ENCODE assay signal across 14 cellular contexts in genomic region chr20:419556-420168, GRCh38. TPM values are rescaled to one million over a fixed set of nuclear protein-coding genes. Genes with fewer than 3 reads are reported as not detected.
DNase-seq lines count a peak whose midpoint lies in the region; ATAC-seq, FAIRE-seq and TF ChIP-seq lines count a peak whose summit lies in the region.
"Had no signal": no experiment of that assay in that cellular context is flagged by ENCODE, and none has a peak within 500 bp of the region (broad histone marks: within the 10 kb centered on the region; RNA-seq: fewer than 3 reads in every experiment).

No MANE protein-coding gene starts in this region.

- H4K20me1 ChIP-seq in keratinocyte (ENCODE audit: control insufficient read depth, extremely low read depth, insufficient read depth, low read length) = peaks cover 7% of the 10 kb centered on the region
- no peaks in the 10 kb centered on the region for H4K20me1 ChIP-seq in MM.1S (ENCODE audit: insufficient read depth, low read length)
- H4K20me1 ChIP-seq in H9 (ENCODE audit: control insufficient read depth, insufficient read depth, insufficient read length) = no peaks in the 10 kb centered on the region

- 93% methylated on average over 12 to 29 of the region's 32 CpGs for WGBS in thyroid gland, 2 donors
- WGBS in H9 (ENCODE audit: extremely low coverage, insufficient read length, low lambda C conversion rate) = no CpG with 5 or more reads among the region's 32 CpGs

- dilution Hi-C loops in keratinocyte (cut with MboI; ENCODE audit: extremely low pct_ligation_motif_present, low sequenced_read_pairs) = no loop called here

- DNase-seq in COLO668 (lab: John Stamatoyannopoulos, UW; ENCODE audit: unreplicated experiment) (peak; percentile 98), NCI-H774 (lab: John Stamatoyannopoulos, UW) (peak; percentile 88), keratinocyte (ENCODE audit: low read depth, low spot score) (no peak), thyroid gland (no peak), MM.1S (no peak), H9 (no peak)
- DNase-seq: activated T-cell treated with anti-CD3 and anti-CD28 coated beads, Interleukin-2, amount 50 U/mL, for 48 hours; brain microvascular endothelial cell; CD4-positive, CD25-positive, alpha-beta regulatory T cell; hippocampal formation; sigmoid colon had no signal

- H2AK5ac ChIP-seq in H9 (ENCODE audit: insufficient read length, low read length) = no peak overlapping the region

- H3K4me1 Mint-ChIP-seq in IgD-negative memory B cell = peaks cover 2 to 10% (median 8%) of the 10 kb centered on the region in 3 donors
- no peaks in the 10 kb centered on the region for H3K4me1 Mint-ChIP-seq in H9

- intact Hi-C loops in thyroid gland (cut with DNase I) = no loop called here

- no peak overlapping the region for H3T11ph ChIP-seq in H9 (ENCODE audit: low read length)

- peaks cover 3% of the 10 kb centered on the region for H3K36me3 Mint-ChIP-seq in IgD-negative memory B cell
- H3K36me3 Mint-ChIP-seq in H9 (ENCODE audit: insufficient read depth in 1 of 3, low read depth in 3 of 3) = peaks cover 42 to 71% (median 55%) of the 10 kb centered on the region in 3 experiments

- H3K23me2 ChIP-seq in H9 (ENCODE audit: insufficient read length, low read depth, low read length, poor library complexity, severe bottlenecking) = no peaks in the 10 kb centered on the region

- no peak overlapping the region for H3K56ac ChIP-seq in H9 (ENCODE audit: insufficient read length, low read depth, low read length)

- H2BK20ac ChIP-seq in H9 (ENCODE audit: low read depth, low read length, poor library complexity, severe bottlenecking) = no peak overlapping the region

- no peaks in the 10 kb centered on the region for H3K9me2 ChIP-seq in MM.1S (replicated peaks; ENCODE audit: insufficient read depth, low read length)

- no peak overlapping the region for H2AFZ ChIP-seq in keratinocyte (ENCODE audit: control insufficient read depth, low read length)
- H2AFZ ChIP-seq in MM.1S (ENCODE audit: low read length) = no peak overlapping the region
- H2AFZ ChIP-seq in H9 (ENCODE audit: low read length) = no peak overlapping the region

- peaks cover 41 to 50% of the 10 kb centered on the region in 2 experiments for H3K36me3 ChIP-seq in keratinocyte (ENCODE audit: control insufficient read depth in 2 of 2, extremely low read depth in 1 of 2, insufficient read depth in 2 of 2, low read length in 2 of 2)
- peaks cover 31 to 45% of the 10 kb centered on the region in 2 donors for H3K36me3 ChIP-seq in thyroid gland
- H3K36me3 ChIP-seq in MM.1S (replicated peaks; ENCODE audit: insufficient read depth, low read length) = no peaks in the 10 kb centered on the region

- no peak for TF ChIP-seq POLR2A in thyroid gland (IDR thresholded peaks at IDR 0.05)

- H3K4me3 Mint-ChIP-seq in IgD-negative memory B cell (peak overlapping the region in 1 of 4 donors; percentile 52), H9 (no peak overlapping the region)
- H3K4me3 Mint-ChIP-seq: CD4-positive, CD25-positive, alpha-beta regulatory T cell had no signal

- no peak overlapping the region for H3K4me2 ChIP-seq in keratinocyte (ENCODE audit: control insufficient read depth, extremely low read depth, insufficient read depth, low read depth, low read length)
- no peak overlapping the region for H3K4me2 ChIP-seq in MM.1S (ENCODE audit: low read depth, low read length)
- no peak overlapping the region for H3K4me2 ChIP-seq in H9 (ENCODE audit: insufficient read depth, insufficient read length, low read length)

- no peak overlapping the region for H3K4me3 ChIP-seq in keratinocyte (ENCODE audit: control insufficient read depth in 2 of 3, extremely low read depth in 1 of 3, insufficient read depth in 2 of 3, low read depth in 1 of 3, low read length in 3 of 3)
- no peak overlapping the region for H3K4me3 ChIP-seq in thyroid gland (replicated peaks in 1 of 3)
- no peak overlapping the region for H3K4me3 ChIP-seq in MM.1S (ENCODE audit: low read length)
- H3K4me3 ChIP-seq: sigmoid colon had no signal

- H3K9me3 ChIP-seq in keratinocyte (ENCODE audit: control insufficient read depth, low read depth, low read length) (no peaks in the 10 kb centered on the region), thyroid gland (no peaks in the 10 kb centered on the region), MM.1S (replicated peaks; ENCODE audit: insufficient read depth, low read length) (no peaks in the 10 kb centered on the region), H9 (ENCODE audit: control insufficient read depth, low read depth, low read length) (no peaks in the 10 kb centered on the region)
- H3K9me3 ChIP-seq: sigmoid colon had no signal

- no peak overlapping the region for H3K23ac ChIP-seq in H9 (ENCODE audit: insufficient read length, low read depth, low read length)

- H3K4ac ChIP-seq in H9 (ENCODE audit: low read depth, low read length) = no peak overlapping the region

- no peak overlapping the region for H4K8ac ChIP-seq in H9 (replicated peaks; ENCODE audit: insufficient read length, low read depth, low read length)

- no peaks in the 10 kb centered on the region for H3K9me1 ChIP-seq in keratinocyte (ENCODE audit: control insufficient read depth, extremely low read depth, insufficient read depth, low read length)

- H3K18ac ChIP-seq in H9 (ENCODE audit: insufficient read length, low read depth, low read length) = no peak overlapping the region

- H2BK15ac ChIP-seq in H9 (ENCODE audit: low read depth, low read length) = no peak overlapping the region

- no peak for ATAC-seq in HG02798 (IDR thresholded peaks at IDR 0.05; ENCODE audit: poor library complexity, unreplicated experiment)

- H4K5ac ChIP-seq in H9 (ENCODE audit: insufficient read length, low read depth, low read length) = no peak overlapping the region

- H3K14ac ChIP-seq in H9 (ENCODE audit: insufficient read depth, low read length) = no peak overlapping the region

- H4K91ac ChIP-seq in H9 (ENCODE audit: insufficient read length, low read depth, low read length) = no peak overlapping the region

- H2BK120ac ChIP-seq in H9 (ENCODE audit: low read depth, low read length, poor library complexity, severe bottlenecking) = no peak overlapping the region

- no peak overlapping the region for H2BK5ac ChIP-seq in H9 (ENCODE audit: insufficient read length, low read length)

- H3K79me1 ChIP-seq in H9 (ENCODE audit: insufficient read depth, low read depth, low read length, poor library complexity, severe bottlenecking) = no peaks in the 10 kb centered on the region

- H3K27me3 ChIP-seq in keratinocyte (ENCODE audit: control insufficient read depth, extremely low read depth, insufficient read depth, low read length) (no peaks in the 10 kb centered on the region), thyroid gland (no peaks in the 10 kb centered on the region), MM.1S (replicated peaks; ENCODE audit: insufficient read depth, low read length) (no peaks in the 10 kb centered on the region), H9 (ENCODE audit: insufficient read depth, low read length) (no peaks in the 10 kb centered on the region)
- H3K27me3 ChIP-seq: brain microvascular endothelial cell, sigmoid colon had no signal

- H3K27me3 Mint-ChIP-seq in IgD-negative memory B cell = no peaks in the 10 kb centered on the region
- H3K27me3 Mint-ChIP-seq in H9 (ENCODE audit: low read depth) = peaks cover 2% of the 10 kb centered on the region; the same call in 1 of the 2 replicates
- H3K27me3 Mint-ChIP-seq: CD4-positive, CD25-positive, alpha-beta regulatory T cell had no signal

- H3K27ac Mint-ChIP-seq in IgD-negative memory B cell = peak overlapping the region in 2 of 3 donors; percentile 65 to 71
- H3K27ac Mint-ChIP-seq in H9 = no peak overlapping the region

- H2BK12ac ChIP-seq in H9 (ENCODE audit: insufficient read length, low read depth, low read length) = no peak overlapping the region

- peak overlapping the region; percentile 20 for H3K27ac ChIP-seq in keratinocyte (ENCODE audit: control insufficient read depth, insufficient read depth, low read length)
- H3K27ac ChIP-seq in thyroid gland = no peak overlapping the region
- no peak overlapping the region for H3K27ac ChIP-seq in MM.1S (ENCODE audit: low read length)
- H3K27ac ChIP-seq in H9 (ENCODE audit: insufficient read length, low read depth, low read length) = no peak overlapping the region
- H3K27ac ChIP-seq: brain microvascular endothelial cell, sigmoid colon had no signal

- H3K4me1 ChIP-seq in keratinocyte (ENCODE audit: control insufficient read depth, extremely low read depth, insufficient read depth, low read length) = no peaks in the 10 kb centered on the region
- H3K4me1 ChIP-seq in thyroid gland = no peaks in the 10 kb centered on the region
- no peaks in the 10 kb centered on the region for H3K4me1 ChIP-seq in MM.1S (ENCODE audit: low read length)
- H3K4me1 ChIP-seq in H9 (ENCODE audit: insufficient read depth, low read length) = no peaks in the 10 kb centered on the region
- H3K4me1 ChIP-seq: sigmoid colon had no signal

- TF ChIP-seq CTCF in keratinocyte (optimal IDR thresholded peaks at IDR 0.05 in 1 of 3, IDR thresholded peaks at IDR 0.05 in 1 of 3, conservative IDR thresholded peaks at IDR 0.05 in 1 of 3; ENCODE audit: extremely low read depth in 1 of 3, insufficient read depth in 2 of 3, low read length in 3 of 3) (peak in 2 of 3 experiments; percentile 56 to 60), thyroid gland (IDR thresholded peaks at IDR 0.05) (no peak), MM.1S (IDR thresholded peaks at IDR 0.05; ENCODE audit: low read length) (no peak), H9 (conservative IDR thresholded peaks at IDR 0.05) (no peak)

- FAIRE-seq in keratinocyte (lab: Jason Lieb, UNC) = no peak
- FAIRE-seq: urothelium cell line had no signal

- H3K9ac ChIP-seq in keratinocyte (ENCODE audit: control insufficient read depth, extremely low read depth, insufficient read depth, low read length) (peak overlapping the region; percentile 37), MM.1S (ENCODE audit: low read length) (no peak overlapping the region), H9 (ENCODE audit: extremely low read depth, insufficient read length, low read length) (no peak overlapping the region)

- no peaks in the 10 kb centered on the region for H3F3A ChIP-seq in MM.1S (ENCODE audit: insufficient read depth, low read length)

- H3K9me3 Mint-ChIP-seq in IgD-negative memory B cell = no peaks in the 10 kb centered on the region
- peaks cover 0 to 7% of the 10 kb centered on the region in 2 experiments; a peak in 3 of 5 replicates for H3K9me3 Mint-ChIP-seq in H9
- H3K9me3 Mint-ChIP-seq: CD4-positive, CD25-positive, alpha-beta regulatory T cell had no signal

- H3K79me2 ChIP-seq in keratinocyte (ENCODE audit: control insufficient read depth, insufficient read depth, low read length) = peaks cover 2% of the 10 kb centered on the region
- H3K79me2 ChIP-seq in MM.1S (ENCODE audit: low read length) = no peaks in the 10 kb centered on the region
- no peaks in the 10 kb centered on the region for H3K79me2 ChIP-seq in H9 (ENCODE audit: insufficient read depth, low read length)

RNA-seq across cellular contexts. Expression of gene RBCK1, which starts 11.6 kb away (rescaled TPM):
- polyA plus RNA-seq in IgD-negative memory B cell (107 TPM), keratinocyte (83.3 to 136 TPM (median 129 TPM) in 3 replicates)
- 104 TPM for polyA plus RNA-seq in keratinocyte (2011; ENCODE audit: low read depth)
- 94.2 and 135 TPM in 2 replicates for polyA plus RNA-seq in keratinocyte (2011; cell fraction: cytosol; rRNA removed)
- polyA plus RNA-seq in keratinocyte (2011; cell fraction: nucleus; rRNA removed) = 162 and 239 TPM in 2 replicates
- polyA plus RNA-seq in keratinocyte (2012; ENCODE audit: low replicate concordance) = 131 and 169 TPM in 2 replicates
- polyA minus RNA-seq in keratinocyte = 70.6 to 145 TPM (median 76.0 TPM) in 3 replicates
- polyA minus RNA-seq in keratinocyte (2011; cell fraction: cytosol; rRNA and poly(A)+ RNA removed) = 137 TPM
- 72.8 and 74.5 TPM in 2 replicates for polyA minus RNA-seq in keratinocyte (2011; cell fraction: nucleus; rRNA and poly(A)+ RNA removed)
- total RNA-seq in thyroid gland (10 to 100 TPM; 49.2 to 90.2 (median 71.0) TPM), H9 (2021) (46.8 and 50.8 TPM in 2 replicates)

RNA-seq across cellular contexts. Expression of gene TRIB3, which starts 39.1 kb away (rescaled TPM):
- 20.1 TPM for polyA plus RNA-seq in IgD-negative memory B cell
- polyA plus RNA-seq in keratinocyte = 52.6 to 68.4 TPM (median 57.6 TPM) in 3 replicates
- 13.0 TPM for polyA plus RNA-seq in keratinocyte (2011; ENCODE audit: low read depth)
- 55.6 and 70.2 TPM in 2 replicates for polyA plus RNA-seq in keratinocyte (2011; cell fraction: cytosol; rRNA removed)
- 36.6 and 44.0 TPM in 2 replicates for polyA plus RNA-seq in keratinocyte (2011; cell fraction: nucleus; rRNA removed)
- 56.1 and 108 TPM in 2 replicates for polyA plus RNA-seq in keratinocyte (2012; ENCODE audit: low replicate concordance)
- polyA minus RNA-seq in keratinocyte = 52.9 to 56.4 TPM (median 53.6 TPM) in 3 replicates
- 103 TPM for polyA minus RNA-seq in keratinocyte (2011; cell fraction: cytosol; rRNA and poly(A)+ RNA removed)
- polyA minus RNA-seq in keratinocyte (2011; cell fraction: nucleus; rRNA and poly(A)+ RNA removed) = 29.4 and 35.6 TPM in 2 replicates
- 10 to 100 TPM in 2 of 4 donors, 1 to 10 TPM in 2; 6.1 to 16.5 (median 8.1) TPM for total RNA-seq in thyroid gland
- 20.0 and 20.8 TPM in 2 replicates for total RNA-seq in H9 (2021)

RNA-seq across cellular contexts. Expression of gene TBC1D20, which starts 42.7 kb away (rescaled TPM):
- polyA plus RNA-seq in IgD-negative memory B cell = 19.0 TPM
- polyA plus RNA-seq in keratinocyte = 24.5 to 31.1 TPM (median 29.0 TPM) in 3 replicates
- polyA plus RNA-seq in keratinocyte (2011; ENCODE audit: low read depth) = 23.3 TPM
- 28.1 and 29.3 TPM in 2 replicates for polyA plus RNA-seq in keratinocyte (2011; cell fraction: cytosol; rRNA removed)
- 31.3 and 33.9 TPM in 2 replicates for polyA plus RNA-seq in keratinocyte (2011; cell fraction: nucleus; rRNA removed)
- polyA plus RNA-seq in keratinocyte (2012; ENCODE audit: low replicate concordance) = 21.9 and 25.3 TPM in 2 replicates
- 41.6 to 73.9 TPM (median 44.0 TPM) in 3 replicates for polyA minus RNA-seq in keratinocyte
- polyA minus RNA-seq in keratinocyte (2011; cell fraction: cytosol; rRNA and poly(A)+ RNA removed) = 25.3 TPM
- 16.9 and 19.1 TPM in 2 replicates for polyA minus RNA-seq in keratinocyte (2011; cell fraction: nucleus; rRNA and poly(A)+ RNA removed)
- total RNA-seq in thyroid gland = 10 to 100 TPM; 34.1 to 40.5 (median 35.6) TPM
- 16.8 and 17.9 TPM in 2 replicates for total RNA-seq in H9 (2021)

Comparison
In these comparisons a context has a peak if more than half of its experiments do, and no peak if none do; other contexts are left out.
1. DNase-seq: peak in COLO668 (single experiment) and NCI-H774 (single experiment); none in keratinocyte (single experiment), thyroid gland (0 of 2), MM.1S (single experiment) and H9 (single experiment).
2. H3K27ac Mint-ChIP-seq: peak in IgD-negative memory B cell (2 of 3); none in H9 (0 of 3).
3. CTCF ChIP-seq: peak in keratinocyte (2 of 3); none in thyroid gland (0 of 6), MM.1S (single experiment) and H9 (single experiment).